Comparison of ENCODE assay signal across 33 cellular contexts in genomic region chr9:133901184-133901835, GRCh38.
DNase-seq lines count a peak whose midpoint lies in the region; ATAC-seq, FAIRE-seq and TF ChIP-seq lines count a peak whose summit lies in the region.
"Had no signal": no experiment of that assay in that cellular context is flagged by ENCODE, and none has a peak within 500 bp of the region (broad histone marks: within the 10 kb centered on the region; RNA-seq: fewer than 3 reads in every experiment).

No MANE protein-coding gene starts in this region.

- H3K36me3 ChIP-seq in HepG2 (replicated peaks in 1 of 2; ENCODE audit: control insufficient read depth in 1 of 2, insufficient read depth in 2 of 2, low read length in 2 of 2) (peaks cover 0 to 6% of the 10 kb centered on the region in 2 experiments; a peak in 3 of 5 replicates), right lobe of liver (no peaks in the 10 kb centered on the region)
- H3K36me3 ChIP-seq: gastrocnemius medialis, lower lobe of right lung, upper lobe of left lung had no signal

- H3K23ac ChIP-seq in H9 (ENCODE audit: insufficient read length, low read depth, low read length): no peak overlapping the region

- H3K4me2 ChIP-seq in HepG2 (ENCODE audit: low read depth, low read length) (no peak overlapping the region), H9 (ENCODE audit: insufficient read depth, insufficient read length, low read length) (no peak overlapping the region)
- H3K4me2 ChIP-seq: hepatocyte had no signal

- TF ChIP-seq EP300 in HepG2 (IDR thresholded peaks at IDR 0.05; ENCODE audit: low read depth in 2 of 2, low read length in 2 of 2): no peak
- TF ChIP-seq EP300 in HepG2 (CRISPR knock-in tag; IDR thresholded peaks at IDR 0.05; ENCODE audit: borderline replicate concordance): no peak

- no peak overlapping the region for H2BK15ac ChIP-seq in H9 (ENCODE audit: low read depth, low read length)

- CTCF ChIA-PET in HepG2 (lab: Yijun Ruan, JAX; ENCODE audit: low intra/inter-chr PET ratio, low total read pairs): no interaction called here

- no peaks in the 10 kb centered on the region for H4K20me1 ChIP-seq in HepG2 (ENCODE audit: insufficient read depth, low read length)
- no peaks in the 10 kb centered on the region for H4K20me1 ChIP-seq in H9 (ENCODE audit: control insufficient read depth, insufficient read depth, insufficient read length)

- TF ChIP-seq CTCF in HepG2 (CRISPR knock-in tag; IDR thresholded peaks at IDR 0.05) (no peak), right lobe of liver (IDR thresholded peaks at IDR 0.05) (no peak), H9 (conservative IDR thresholded peaks at IDR 0.05) (no peak)

- in situ Hi-C loops in HepG2 (cut with HindIII; ENCODE audit: extremely low pct_ligation_motif_present, low pct_unique_long_range_greater_than_20kb): no loop called here

- H3K27me3 Mint-ChIP-seq in H9 (ENCODE audit: low read depth): no peaks in the 10 kb centered on the region
- H3K27me3 Mint-ChIP-seq in memory B cell: no peaks in the 10 kb centered on the region
- H3K27me3 Mint-ChIP-seq: activated CD4-positive, alpha-beta T cell treated with anti-CD3 and anti-CD28 coated beads, Interleukin-2, amount 10 ng/mL, durations not matched to agents 24 days and 14 days; activated naive CD8-positive, alpha-beta T cell had no signal

- H3K4me3 ChIP-seq in HepG2 (replicated peaks in 1 of 3; ENCODE audit: insufficient read depth in 1 of 3, low read depth in 2 of 3, low read length in 3 of 3) (no peak overlapping the region), right lobe of liver (no peak overlapping the region)
- H3K4me3 ChIP-seq: gastrocnemius medialis, hepatocyte, lower lobe of right lung, upper lobe of left lung had no signal

- no peak overlapping the region for H3K56ac ChIP-seq in H9 (ENCODE audit: insufficient read length, low read depth, low read length)

- intact Hi-C loops in HepG2 (cut with micrococcal nuclease; ENCODE audit: unreplicated experiment): no loop called here
- intact Hi-C loops in right lobe of liver (cut with DNase I): no loop called here

- H3K9me3 ChIP-seq in HepG2 (ENCODE audit: low read length) (no peaks in the 10 kb centered on the region), right lobe of liver (no peaks in the 10 kb centered on the region), H9 (ENCODE audit: control insufficient read depth, low read depth, low read length) (no peaks in the 10 kb centered on the region)
- H3K9me3 ChIP-seq: gastrocnemius medialis, lower lobe of right lung, upper lobe of left lung had no signal

- H3K23me2 ChIP-seq in H9 (ENCODE audit: insufficient read length, low read depth, low read length, poor library complexity, severe bottlenecking): peaks cover 3% of the 10 kb centered on the region

- no peak overlapping the region for H3K4me3 Mint-ChIP-seq in H9
- H3K4me3 Mint-ChIP-seq in memory B cell: peak overlapping the region; percentile 18
- H3K4me3 Mint-ChIP-seq: activated CD4-positive, alpha-beta T cell treated with anti-CD3 and anti-CD28 coated beads, Interleukin-2, amount 10 ng/mL, durations not matched to agents 24 days and 14 days; activated naive CD8-positive, alpha-beta T cell; CD14-positive monocyte; natural killer cell; stimulated activated effector memory CD8-positive, alpha-beta T cell treated with anti-CD3 and anti-CD28 coated beads, Interleukin-12 subunit alpha, Interleukin-12 subunit beta, amount 100 ng/mL, for 72 hours had no signal

- H4K91ac ChIP-seq in H9 (ENCODE audit: insufficient read length, low read depth, low read length): no peak overlapping the region

- peaks cover 41% of the 10 kb centered on the region for H3K79me2 ChIP-seq in HepG2 (ENCODE audit: insufficient read depth, low read length)
- no peaks in the 10 kb centered on the region; the same call in 1 of the 2 replicates for H3K79me2 ChIP-seq in H9 (ENCODE audit: insufficient read depth, low read length)

- TF ChIP-seq RAD21 in HepG2 (CRISPR knock-in tag; IDR thresholded peaks at IDR 0.05): no peak

- no peak overlapping the region for H3T11ph ChIP-seq in H9 (ENCODE audit: low read length)

- H3K18ac ChIP-seq in H9 (ENCODE audit: insufficient read length, low read depth, low read length): no peak overlapping the region

- no peak overlapping the region for H2BK120ac ChIP-seq in H9 (ENCODE audit: low read depth, low read length, poor library complexity, severe bottlenecking)

- no TSS peak for BruUV-seq in HepG2 (replicated peaks; lab: Mats Ljungman, UMichigan)

- H3K4me1 ChIP-seq in HepG2 (ENCODE audit: insufficient read depth, low read length) (peaks cover 14% of the 10 kb centered on the region), right lobe of liver (peaks cover 0 to 5% (median 2%) of the 10 kb centered on the region in 4 donors), H9 (ENCODE audit: insufficient read depth, low read length) (no peaks in the 10 kb centered on the region)
- H3K4me1 ChIP-seq: gastrocnemius medialis, lower lobe of right lung had no signal

- no peak overlapping the region for H2AK5ac ChIP-seq in H9 (ENCODE audit: insufficient read length, low read length)

- H3K9me3 Mint-ChIP-seq in H9 (no peaks in the 10 kb centered on the region; a peak in 1 of 5 replicates), memory B cell (no peaks in the 10 kb centered on the region)
- H3K9me3 Mint-ChIP-seq: activated CD4-positive, alpha-beta T cell treated with anti-CD3 and anti-CD28 coated beads, Interleukin-2, amount 10 ng/mL, durations not matched to agents 24 days and 14 days; CD14-positive monocyte; natural killer cell; stimulated activated effector memory CD8-positive, alpha-beta T cell treated with anti-CD3 and anti-CD28 coated beads, Interleukin-12 subunit alpha, Interleukin-12 subunit beta, amount 100 ng/mL, for 72 hours had no signal

- no peaks in the 10 kb centered on the region for H3K79me1 ChIP-seq in H9 (ENCODE audit: insufficient read depth, low read depth, low read length, poor library complexity, severe bottlenecking)

- no peak for TF ChIP-seq POLR2A in HepG2 (IDR thresholded peaks at IDR 0.05; ENCODE audit: insufficient read depth in 1 of 2, low read depth in 2 of 2, low read length in 2 of 2)
- TF ChIP-seq POLR2A in right lobe of liver (IDR thresholded peaks at IDR 0.05): no peak

- no peak overlapping the region for H3K27ac ChIP-seq in HepG2 (ENCODE audit: extremely low read length, insufficient read depth, low read length)
- H3K27ac ChIP-seq in right lobe of liver: no peak overlapping the region
- H3K27ac ChIP-seq in H9 (ENCODE audit: insufficient read length, low read depth, low read length): no peak overlapping the region
- H3K27ac ChIP-seq: 22Rv1, gastrocnemius medialis, hepatocyte, lower lobe of right lung, upper lobe of left lung, VCaP had no signal

- DNase-seq in HepG2 (ENCODE audit: low spot score): no peak
- DNase-seq in right lobe of liver: no peak
- no peak for DNase-seq in H9
- DNase-seq in memory B cell (ENCODE audit: low spot score in 2 of 2): no peak
- DNase-seq in activated CD8-positive, alpha-beta memory T cell treated with anti-CD3 and anti-CD28 coated beads, Interleukin-2, amount 50 U/mL, for 48 hours: no peak
- DNase-seq in activated CD4-positive, alpha-beta T cell treated with anti-CD3 and anti-CD28 coated beads for 48 hours: no peak
- DNase-seq in NCI-H748 (lab: John Stamatoyannopoulos, UW; ENCODE audit: unreplicated experiment): no peak
- DNase-seq: activated CD4-positive, alpha-beta T cell treated with anti-CD3 and anti-CD28 coated beads, Interleukin-2, amount 10 ng/mL, durations not matched to agents 24 days and 14 days; activated CD8-positive, alpha-beta memory T cell treated with anti-CD3 and anti-CD28 coated beads for 24 hours; activated effector memory CD4-positive, alpha-beta T cell treated with Interleukin-2 at 50 U/mL for 16 hours; aorta; DMS79; gastrocnemius medialis; GDM1; lower lobe of right lung; natural killer cell; NCI-H1436 treated with DMSO at 0.1 percent for 48 hours; NCI-H774; stimulated activated CD4-positive, alpha-beta T cell treated with anti-CD3 and anti-CD28 coated beads, Interleukin-15, amount 100 ng/mL, for 24 hours; substantia nigra; SW 1271; T-helper 9 cell; upper lobe of left lung had no signal

- H4K5ac ChIP-seq in H9 (ENCODE audit: insufficient read length, low read depth, low read length): no peak overlapping the region

- H2BK20ac ChIP-seq in H9 (ENCODE audit: low read depth, low read length, poor library complexity, severe bottlenecking): no peak overlapping the region

- no peak overlapping the region for H2BK5ac ChIP-seq in H9 (ENCODE audit: insufficient read length, low read length)

- no peak overlapping the region for H3K4ac ChIP-seq in H9 (ENCODE audit: low read depth, low read length)

- peaks cover 0 to 6% (median 0%) of the 10 kb centered on the region in 3 experiments; a peak in 2 of 7 replicates for H3K36me3 Mint-ChIP-seq in H9 (ENCODE audit: insufficient read depth in 1 of 3, low read depth in 3 of 3)
- peaks cover 4% of the 10 kb centered on the region for H3K36me3 Mint-ChIP-seq in memory B cell
- H3K36me3 Mint-ChIP-seq: activated naive CD8-positive, alpha-beta T cell; CD14-positive monocyte; natural killer cell; stimulated activated effector memory CD8-positive, alpha-beta T cell treated with anti-CD3 and anti-CD28 coated beads, Interleukin-12 subunit alpha, Interleukin-12 subunit beta, amount 100 ng/mL, for 72 hours had no signal

- WGBS in HepG2 (ENCODE audit: low lambda C conversion rate): 97% methylated on average over 11 of the region's 18 CpGs
- WGBS in right lobe of liver (ENCODE audit: insufficient coverage, low coverage, low lambda C conversion rate, missing lambda C conversion rate): no CpG with 5 or more reads among the region's 18 CpGs
- no CpG with 5 or more reads among the region's 18 CpGs for WGBS in H9 (ENCODE audit: extremely low coverage, insufficient read length, low lambda C conversion rate)

- H2BK12ac ChIP-seq in H9 (ENCODE audit: insufficient read length, low read depth, low read length): peak overlapping the region; percentile 40

- no peak overlapping the region for H4K8ac ChIP-seq in H9 (replicated peaks; ENCODE audit: insufficient read length, low read depth, low read length)

- H3K27me3 ChIP-seq in HepG2 (ENCODE audit: control insufficient read depth in 1 of 2, insufficient read depth in 2 of 2, low read length in 2 of 2) (no peaks in the 10 kb centered on the region), right lobe of liver (no peaks in the 10 kb centered on the region), H9 (ENCODE audit: insufficient read depth, low read length) (no peaks in the 10 kb centered on the region)
- H3K27me3 ChIP-seq: gastrocnemius medialis, hepatocyte, upper lobe of left lung had no signal

- ATAC-seq in HepG2: no peak; the same call in 2 of the 3 replicates
- ATAC-seq in right lobe of liver: no peak
- ATAC-seq in memory B cell (ENCODE audit: low read depth): no peak
- ATAC-seq in GM21515 (IDR thresholded peaks at IDR 0.05; ENCODE audit: unreplicated experiment): no peak
- ATAC-seq: gastrocnemius medialis; lower lobe of right lung; natural killer cell; stimulated activated effector memory CD8-positive, alpha-beta T cell treated with anti-CD3 and anti-CD28 coated beads, Interleukin-12 subunit alpha, Interleukin-12 subunit beta, amount 100 ng/mL, for 72 hours had no signal

- POLR2A ChIA-PET in HepG2 (lab: Yijun Ruan, JAX): interaction anchor here (2.0 kb wide), 1 partner anchor 9 kb away, joined by 7 read pairs; no protein-coding TSS in a partner anchor

- H3K14ac ChIP-seq in H9 (ENCODE audit: insufficient read depth, low read length): no peak overlapping the region; the same call in 1 of the 2 replicates

- H3K4me1 Mint-ChIP-seq in H9: peaks cover 5 to 9% of the 10 kb centered on the region in 2 experiments; a peak in 2 of 4 replicates
- peaks cover 33% of the 10 kb centered on the region for H3K4me1 Mint-ChIP-seq in memory B cell
- H3K4me1 Mint-ChIP-seq: activated CD4-positive, alpha-beta T cell treated with anti-CD3 and anti-CD28 coated beads, Interleukin-2, amount 10 ng/mL, durations not matched to agents 24 days and 14 days; natural killer cell; stimulated activated effector memory CD8-positive, alpha-beta T cell treated with anti-CD3 and anti-CD28 coated beads, Interleukin-12 subunit alpha, Interleukin-12 subunit beta, amount 100 ng/mL, for 72 hours had no signal

- FAIRE-seq in HepG2 (lab: Jason Lieb, UNC): no peak
- FAIRE-seq: bronchial epithelial cell, endothelial cell of umbilical vein, RCC 7860 had no signal

- no peak overlapping the region for H2AFZ ChIP-seq in HepG2 (ENCODE audit: low read length)
- no peak overlapping the region for H2AFZ ChIP-seq in H9 (ENCODE audit: low read length)
- H2AFZ ChIP-seq: hepatocyte had no signal

- H3K27ac Mint-ChIP-seq in H9 (peak overlapping the region in 2 of 3 experiments; percentile 64 to 73; a peak in 1 of 7 replicates), memory B cell (peak overlapping the region; percentile 85)
- H3K27ac Mint-ChIP-seq: activated CD4-positive, alpha-beta T cell treated with anti-CD3 and anti-CD28 coated beads, Interleukin-2, amount 10 ng/mL, durations not matched to agents 24 days and 14 days; activated naive CD8-positive, alpha-beta T cell; natural killer cell; stimulated activated effector memory CD8-positive, alpha-beta T cell treated with anti-CD3 and anti-CD28 coated beads, Interleukin-12 subunit alpha, Interleukin-12 subunit beta, amount 100 ng/mL, for 72 hours had no signal

- H3K9ac ChIP-seq in HepG2 (ENCODE audit: insufficient read depth, low read depth, low read length): no peak overlapping the region
- no peak overlapping the region for H3K9ac ChIP-seq in H9 (ENCODE audit: extremely low read depth, insufficient read length, low read length)
